22 cellular contexts compared by ENCODE assay signal in genomic region chr20:49395183-49395582, GRCh38.
A peak's percentile ranks its signal among the peaks of the same experiment; 100 is the strongest.
DNase-seq lines count a peak whose midpoint lies in the region; ATAC-seq and TF ChIP-seq lines count a peak whose summit lies in the region.
"Had no signal": no experiment of that assay in that cellular context is flagged by ENCODE, and none has a peak within 500 bp of the region (broad histone marks: within the 10 kb centered on the region; RNA-seq: fewer than 3 reads in every experiment).

No MANE protein-coding gene starts in this region.

- H3K4me3 Mint-ChIP-seq in activated T-cell treated with anti-CD3 and anti-CD28 coated beads, Interleukin-2, amount 50 U/mL, for 72 hours, result no peak overlapping the region
- H3K4me3 Mint-ChIP-seq: dendritic cell treated with granulocyte-macrophage colony-stimulating factor and Interleukin-4, amounts not matched to agents 40 ng/mL and 50 ng/mL, for 4 days; T-helper 17 cell had no signal

- H3K9me3 ChIP-seq in BE2C (no peaks in the 10 kb centered on the region), gastroesophageal sphincter (no peaks in the 10 kb centered on the region), skeletal muscle tissue (ENCODE audit: control insufficient read depth in 3 of 3, low read length in 3 of 3) (no peaks in the 10 kb centered on the region)
- no peaks in the 10 kb centered on the region for H3K9me3 ChIP-seq in effector memory CD4-positive, alpha-beta T cell (ENCODE audit: control insufficient read depth, low read length)
- H3K9me3 ChIP-seq: Caco-2 had no signal

- peaks cover 18% of the 10 kb centered on the region for H3K27me3 Mint-ChIP-seq in activated T-cell treated with anti-CD3 and anti-CD28 coated beads, Interleukin-2, amount 50 U/mL, for 72 hours (ENCODE audit: low read depth)

- H3K27ac ChIP-seq in angular gyrus (ENCODE audit: low read depth, low read length), result peak overlapping the region; percentile 49
- peak overlapping the region; percentile 89 to 92 (median 90) for H3K27ac ChIP-seq in gastroesophageal sphincter
- H3K27ac ChIP-seq in skeletal muscle tissue (ENCODE audit: low read depth, low read length), result peak overlapping the region; percentile 40
- no peak overlapping the region for H3K27ac ChIP-seq in effector memory CD4-positive, alpha-beta T cell (ENCODE audit: insufficient read depth, low read length, poor library complexity, severe bottlenecking)
- H3K27ac ChIP-seq: hepatocyte had no signal

- H3K27me3 ChIP-seq in BE2C, result no peaks in the 10 kb centered on the region
- H3K27me3 ChIP-seq in gastroesophageal sphincter, result no peaks in the 10 kb centered on the region
- H3K27me3 ChIP-seq in skeletal muscle tissue (ENCODE audit: control insufficient read depth in 3 of 3, insufficient read depth in 3 of 3, low read length in 3 of 3), result no peaks in the 10 kb centered on the region
- no peaks in the 10 kb centered on the region for H3K27me3 ChIP-seq in effector memory CD4-positive, alpha-beta T cell (replicated peaks; ENCODE audit: control insufficient read depth, insufficient read depth, low read length, poor library complexity, severe bottlenecking)
- H3K27me3 ChIP-seq: hepatocyte had no signal

- H3K9ac ChIP-seq in skeletal muscle tissue (ENCODE audit: low read depth in 1 of 3, low read length in 3 of 3), result peak overlapping the region in 2 of 3 donors; percentile 2 to 10

- TF ChIP-seq CTCF in BE2C (IDR thresholded peaks at IDR 0.05; ENCODE audit: low read depth, low read length) (no peak), gastroesophageal sphincter (IDR thresholded peaks at IDR 0.05) (no peak)

- DNase-seq in BE2C (peak; percentile 40), NCI-H748 treated with DMSO at 0.1 percent for 48 hours (lab: John Stamatoyannopoulos, UW) (no peak), cerebellar cortex (ENCODE audit: low spot score) (no peak)
- no peak for DNase-seq in activated T-cell treated with anti-CD3 and anti-CD28 coated beads, Interleukin-2, amount 50 U/mL, for 72 hours
- no peak for DNase-seq in effector memory CD4-positive, alpha-beta T cell
- DNase-seq: activated effector memory CD4-positive, alpha-beta T cell treated with anti-CD3 and anti-CD28 coated beads, Interleukin-2, amount 50 U/mL, for 16 hours; Caco-2; GOT3; kidney glomerular epithelial cell; NCI-H146; NCI-H345; SIG-M5; stimulated activated naive CD4-positive, alpha-beta T cell treated with Interleukin-2 at 50 U/mL for 16 hours; T-helper 17 cell had no signal

- H3K9me3 Mint-ChIP-seq in activated T-cell treated with anti-CD3 and anti-CD28 coated beads, Interleukin-2, amount 50 U/mL, for 72 hours, result no peaks in the 10 kb centered on the region
- H3K9me3 Mint-ChIP-seq: dendritic cell treated with granulocyte-macrophage colony-stimulating factor and Interleukin-4, amounts not matched to agents 40 ng/mL and 50 ng/mL, for 4 days had no signal

- H3K36me3 Mint-ChIP-seq in activated T-cell treated with anti-CD3 and anti-CD28 coated beads, Interleukin-2, amount 50 U/mL, for 72 hours (ENCODE audit: insufficient read depth in 2 of 2), result no peaks in the 10 kb centered on the region

- no peak for TF ChIP-seq EP300 in gastroesophageal sphincter (IDR thresholded peaks at IDR 0.05)

- peak; percentile 88 for ATAC-seq in gastroesophageal sphincter
- no peak for ATAC-seq in activated T-cell treated with anti-CD3 and anti-CD28 coated beads, Interleukin-2, amount 50 U/mL, for 72 hours (replicated peaks in 1 of 2)
- ATAC-seq: activated CD4-positive, CD25-positive, alpha-beta regulatory T cell treated with anti-CD3 and anti-CD28 coated beads, Interleukin-2, amount 50 U/mL, for 24 hours; esophagus mucosa; GM12878; T-helper 17 cell had no signal

- no peak for TF ChIP-seq POLR2A in gastroesophageal sphincter (IDR thresholded peaks at IDR 0.05)

- H3K4me1 Mint-ChIP-seq in activated T-cell treated with anti-CD3 and anti-CD28 coated beads, Interleukin-2, amount 50 U/mL, for 72 hours (ENCODE audit: low read depth), result no peaks in the 10 kb centered on the region

- H3K27ac Mint-ChIP-seq in activated T-cell treated with anti-CD3 and anti-CD28 coated beads, Interleukin-2, amount 50 U/mL, for 72 hours, result no peak overlapping the region
- H3K27ac Mint-ChIP-seq: dendritic cell treated with granulocyte-macrophage colony-stimulating factor and Interleukin-4, amounts not matched to agents 40 ng/mL and 50 ng/mL, for 4 days; T-helper 17 cell had no signal

- H3K4me3 ChIP-seq in BE2C (ENCODE audit: low read depth, low read length) (no peak overlapping the region), gastroesophageal sphincter (peak overlapping the region in 1 of 2 donors; percentile 31), skeletal muscle tissue (ENCODE audit: low read length in 3 of 3) (no peak overlapping the region)
- H3K4me3 ChIP-seq in effector memory CD4-positive, alpha-beta T cell (ENCODE audit: insufficient read depth, low read depth, low read length, poor library complexity, severe bottlenecking), result no peak overlapping the region
- H3K4me3 ChIP-seq: GM12878, hepatocyte had no signal

- no peaks in the 10 kb centered on the region for H3K4me1 ChIP-seq in BE2C
- peaks cover 15 to 89% (median 17%) of the 10 kb centered on the region in 3 donors for H3K4me1 ChIP-seq in gastroesophageal sphincter
- H3K4me1 ChIP-seq in skeletal muscle tissue (ENCODE audit: control insufficient read depth in 3 of 3, insufficient read depth in 3 of 3, low read length in 3 of 3), result peaks cover 15 to 28% (median 16%) of the 10 kb centered on the region in 3 donors
- H3K4me1 ChIP-seq in effector memory CD4-positive, alpha-beta T cell (ENCODE audit: control insufficient read depth, insufficient read depth, low read length, poor library complexity, severe bottlenecking), result no peaks in the 10 kb centered on the region

- H3K36me3 ChIP-seq in BE2C, result no peaks in the 10 kb centered on the region
- H3K36me3 ChIP-seq in gastroesophageal sphincter, result no peaks in the 10 kb centered on the region
- no peaks in the 10 kb centered on the region for H3K36me3 ChIP-seq in skeletal muscle tissue (ENCODE audit: control insufficient read depth in 3 of 3, insufficient read depth in 3 of 3, low read length in 3 of 3)
- H3K36me3 ChIP-seq in effector memory CD4-positive, alpha-beta T cell (ENCODE audit: control insufficient read depth, insufficient read depth, low read length), result no peaks in the 10 kb centered on the region

- 35% methylated on average over 8 of the region's 14 CpGs; no CpG with 5 or more reads in 1 of the 2 donors for WGBS in gastroesophageal sphincter (ENCODE audit: low coverage in 1 of 2), 2 donors
